20 cellular contexts compared by ENCODE assay signal in the genomic region with DNA sequence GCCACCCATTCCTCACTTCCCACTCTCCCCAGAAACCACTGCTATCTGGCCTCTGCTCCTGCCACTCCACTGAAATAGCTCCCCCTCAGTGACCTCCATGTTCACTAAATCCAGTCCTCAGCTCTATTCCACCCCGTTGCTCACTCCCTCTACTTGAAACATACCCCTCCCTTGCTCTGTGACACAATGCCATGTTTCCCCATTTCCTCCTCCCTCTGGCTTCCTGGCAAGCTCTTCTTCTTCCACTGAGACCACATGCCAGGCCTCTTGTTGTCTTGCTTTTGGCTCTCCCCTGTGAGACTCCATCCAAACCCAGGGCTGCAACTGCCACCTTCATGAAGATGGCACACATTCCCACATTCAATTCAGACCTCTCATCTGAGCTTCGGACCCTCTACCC. TPM values are rescaled to one million over a fixed set of nuclear protein-coding genes. Genes with fewer than 3 reads are reported as not detected.
"Had no signal": no experiment of that assay in that cellular context is flagged by ENCODE, and none has a peak within 500 bp of the region (broad histone marks: within the 10 kb centered on the region; RNA-seq: fewer than 3 reads in every experiment).

No MANE protein-coding gene starts in this region.

- H3K9me3 ChIP-seq: esophagus muscularis mucosa, prostate gland, sigmoid colon, spleen, thoracic aorta, uterus had no signal

- ATAC-seq: stimulated activated naive CD8-positive, alpha-beta T cell treated with anti-CD3 and anti-CD28 coated beads, Interleukin-15, amount 100 ng/mL, for 72 hours had no signal

- H3K36me3 ChIP-seq: esophagus muscularis mucosa, prostate gland, sigmoid colon, spleen, thoracic aorta, uterus had no signal

- FAIRE-seq: astrocyte, bronchial epithelial cell, colon had no signal

- H3K4me1 ChIP-seq: esophagus muscularis mucosa, prostate gland, sigmoid colon, uterus had no signal

- H3K4me3 ChIP-seq: esophagus muscularis mucosa, prostate gland, sigmoid colon, spleen, thoracic aorta, uterus had no signal

- H3K27ac ChIP-seq: esophagus muscularis mucosa, prostate gland, sigmoid colon, spleen, thoracic aorta, uterus had no signal

- H3K27me3 ChIP-seq: uterus had no signal

- DNase-seq: activated CD4-positive, alpha-beta T cell treated with anti-CD3 and anti-CD28 coated beads, Interleukin-2, amount 50 U/mL, for 4 hours; activated CD4-positive, CD25-positive, alpha-beta regulatory T cell treated with anti-CD3 and anti-CD28 coated beads, Interleukin-2, amount 50 U/mL, for 72 hours; activated naive CD4-positive, alpha-beta T cell treated with anti-CD3 and anti-CD28 coated beads for 36 hours; activated T-cell treated with anti-CD3 and anti-CD28 coated beads, Interleukin-2, amount 50 U/mL, for 1 hour; nephron progenitor cell; sigmoid colon; spleen; stimulated activated CD4-positive, alpha-beta T cell treated with anti-CD3 and anti-CD28 coated beads, Interleukin-1b, Interleukin-23, amount 100 ng/mL, for 48 hours; stimulated activated naive CD8-positive, alpha-beta T cell treated with anti-CD3 and anti-CD28 coated beads, Interleukin-15, amount 100 ng/mL, for 72 hours; T-helper 1 cell; T1000; uterus had no signal

RNA-seq across cellular contexts. Expression of a gene that starts 13.9 kb away (rescaled TPM):
- total RNA-seq: activated naive CD4-positive, alpha-beta T cell treated with anti-CD3 and anti-CD28 coated beads for 36 hours; activated T-helper 2 cell treated with anti-CD3 and anti-CD28 coated beads, Interferon-gamma antibody, Interleukin-2, Interleukin-4, amounts not matched to agents 10 μg/mL and 5 μg/mL and 100 μg/mL, durations not matched to agents 14 hours and 24 hours and 36 hours; bronchial epithelial cell; osteoblast; thoracic aorta had no signal
